Comparison of ENCODE assay signal across 15 cellular contexts in genomic region chr1:8813016-8813763, GRCh38. TPM values are rescaled to one million over a fixed set of nuclear protein-coding genes. Genes with fewer than 3 reads are reported as not detected.
A peak's percentile ranks its signal among the peaks of the same experiment; 100 is the strongest.
DNase-seq lines count a peak whose midpoint lies in the region; ATAC-seq and TF ChIP-seq lines count a peak whose summit lies in the region.
"Had no signal": no experiment of that assay in that cellular context is flagged by ENCODE, and none has a peak within 500 bp of the region (broad histone marks: within the 10 kb centered on the region; RNA-seq: fewer than 3 reads in every experiment).

No MANE protein-coding gene starts in this region.

- POLR2A ChIA-PET in WTC11 (lab: Charles Lee), result no interaction called here

- intact Hi-C loops in gastrocnemius medialis (cut with DNase I; ENCODE audit: low total_unique reads), result loop anchor here (10.0 kb wide), 1 partner anchor 438 kb away; no protein-coding TSS in a partner anchor

- TF ChIP-seq CTCF in H9 (conservative IDR thresholded peaks at IDR 0.05) (no peak), WTC11 (IDR thresholded peaks at IDR 0.05) (no peak), glutamatergic neuron (IDR thresholded peaks at IDR 0.05; ENCODE audit: partially characterized antibody, unreplicated experiment) (no peak), gastrocnemius medialis (IDR thresholded peaks at IDR 0.05 in 4 of 5, conservative IDR thresholded peaks at IDR 0.05 in 1 of 5) (no peak)

- ATAC-seq in WTC11 (no peak), gastrocnemius medialis (no peak), HG02852 (IDR thresholded peaks at IDR 0.05; ENCODE audit: unreplicated experiment) (no peak), HG02973 (IDR thresholded peaks at IDR 0.05; ENCODE audit: unreplicated experiment) (no peak)

- H3K4ac ChIP-seq in H9 (ENCODE audit: low read depth, low read length), result no peak overlapping the region

- H2BK5ac ChIP-seq in H9 (ENCODE audit: insufficient read length, low read length), result no peak overlapping the region

- no peaks in the 10 kb centered on the region for H3K36me3 Mint-ChIP-seq in H9 (ENCODE audit: insufficient read depth in 1 of 3, low read depth in 3 of 3)
- no peaks in the 10 kb centered on the region for H3K36me3 Mint-ChIP-seq in WTC11
- no peaks in the 10 kb centered on the region for H3K36me3 Mint-ChIP-seq in glutamatergic neuron (ENCODE audit: unreplicated experiment)
- H3K36me3 Mint-ChIP-seq: CD4-positive, CD25-positive, alpha-beta regulatory T cell had no signal

- H3K27ac ChIP-seq in H9 (ENCODE audit: insufficient read length, low read depth, low read length), result no peak overlapping the region
- H3K27ac ChIP-seq in gastrocnemius medialis, result peak overlapping the region in 3 of 4 donors; percentile 26 to 99 (median 98)
- H3K27ac ChIP-seq: HL-60, suprapubic skin had no signal

- H2BK20ac ChIP-seq in H9 (ENCODE audit: low read depth, low read length, poor library complexity, severe bottlenecking), result no peak overlapping the region

- H2AK5ac ChIP-seq in H9 (ENCODE audit: insufficient read length, low read length), result no peak overlapping the region

- H2AFZ ChIP-seq in H9 (ENCODE audit: low read length), result no peak overlapping the region

- H3K4me2 ChIP-seq in H9 (ENCODE audit: insufficient read depth, insufficient read length, low read length), result no peak overlapping the region

- H3K27me3 ChIP-seq in H9 (ENCODE audit: insufficient read depth, low read length) (no peaks in the 10 kb centered on the region), gastrocnemius medialis (no peaks in the 10 kb centered on the region)
- H3K27me3 ChIP-seq: right lobe of liver, suprapubic skin had no signal

- H3K18ac ChIP-seq in H9 (ENCODE audit: insufficient read length, low read depth, low read length), result no peak overlapping the region

- no peak overlapping the region for H3K14ac ChIP-seq in H9 (ENCODE audit: insufficient read depth, low read length)

- DNase-seq in H9, result no peak
- no peak for DNase-seq in WTC11 (ENCODE audit: low spot score)
- DNase-seq in glutamatergic neuron, result no peak
- DNase-seq in gastrocnemius medialis, result no peak
- no peak for DNase-seq in NCI-H2107 (lab: John Stamatoyannopoulos, UW)
- DNase-seq in NCI-H2081 (lab: John Stamatoyannopoulos, UW), result no peak
- DNase-seq: activated effector memory CD4-positive, alpha-beta T cell treated with Interleukin-2 at 50 U/mL for 16 hours; MM.1S; right lobe of liver; T-helper 1 cell had no signal

- no peak overlapping the region for H4K5ac ChIP-seq in H9 (ENCODE audit: insufficient read length, low read depth, low read length)

- H2BK15ac ChIP-seq in H9 (ENCODE audit: low read depth, low read length), result no peak overlapping the region

- H3K9ac ChIP-seq in H9 (ENCODE audit: extremely low read depth, insufficient read length, low read length), result no peak overlapping the region

- no peak overlapping the region for H2BK12ac ChIP-seq in H9 (ENCODE audit: insufficient read length, low read depth, low read length)

- no peaks in the 10 kb centered on the region for H4K20me1 ChIP-seq in H9 (ENCODE audit: control insufficient read depth, insufficient read depth, insufficient read length)

- H3K9me3 ChIP-seq in H9 (ENCODE audit: control insufficient read depth, low read depth, low read length), result no peaks in the 10 kb centered on the region
- no peaks in the 10 kb centered on the region for H3K9me3 ChIP-seq in gastrocnemius medialis
- H3K9me3 ChIP-seq: right lobe of liver, suprapubic skin had no signal

- H3K9me3 Mint-ChIP-seq in H9 (no peaks in the 10 kb centered on the region; a peak in 1 of 5 replicates), WTC11 (no peaks in the 10 kb centered on the region), glutamatergic neuron (ENCODE audit: unreplicated experiment) (peaks cover 25% of the 10 kb centered on the region)
- H3K9me3 Mint-ChIP-seq: CD4-positive, CD25-positive, alpha-beta regulatory T cell had no signal

- no peaks in the 10 kb centered on the region for H3K36me3 ChIP-seq in gastrocnemius medialis
- H3K36me3 ChIP-seq: right lobe of liver, suprapubic skin had no signal

- H3K23ac ChIP-seq in H9 (ENCODE audit: insufficient read length, low read depth, low read length), result no peak overlapping the region

- H3K79me2 ChIP-seq in H9 (ENCODE audit: insufficient read depth, low read length), result peaks cover 28% of the 10 kb centered on the region; the same call in 1 of the 2 replicates

- H4K8ac ChIP-seq in H9 (replicated peaks; ENCODE audit: insufficient read length, low read depth, low read length), result no peak overlapping the region

- H3K4me3 ChIP-seq in gastrocnemius medialis, result no peak overlapping the region
- H3K4me3 ChIP-seq: right lobe of liver, suprapubic skin had no signal

- H3K27ac Mint-ChIP-seq in H9 (peak overlapping the region in 2 of 3 experiments; percentile 1 to 3; a peak in 1 of 7 replicates), WTC11 (peak overlapping the region; percentile 27; the same call in 1 of the 2 replicates), glutamatergic neuron (ENCODE audit: unreplicated experiment) (peak overlapping the region; percentile 6)

- H3K79me1 ChIP-seq in H9 (ENCODE audit: insufficient read depth, low read depth, low read length, poor library complexity, severe bottlenecking), result peaks cover 13% of the 10 kb centered on the region

- TF ChIP-seq POLR2A in gastrocnemius medialis (IDR thresholded peaks at IDR 0.05), result no peak

- peaks cover 32 to 37% of the 10 kb centered on the region in 2 experiments for H3K4me1 Mint-ChIP-seq in H9
- H3K4me1 Mint-ChIP-seq in WTC11, result peaks cover 47% of the 10 kb centered on the region
- peaks cover 29% of the 10 kb centered on the region for H3K4me1 Mint-ChIP-seq in glutamatergic neuron (ENCODE audit: low read depth, unreplicated experiment)

- H3K23me2 ChIP-seq in H9 (ENCODE audit: insufficient read length, low read depth, low read length, poor library complexity, severe bottlenecking), result peaks cover 4% of the 10 kb centered on the region

- no peak overlapping the region for H4K91ac ChIP-seq in H9 (ENCODE audit: insufficient read length, low read depth, low read length)

- H3T11ph ChIP-seq in H9 (ENCODE audit: low read length), result no peak overlapping the region

- H3K27me3 Mint-ChIP-seq in H9 (ENCODE audit: low read depth) (no peaks in the 10 kb centered on the region), WTC11 (ENCODE audit: low read depth) (no peaks in the 10 kb centered on the region), glutamatergic neuron (ENCODE audit: unreplicated experiment) (peaks cover 20% of the 10 kb centered on the region)

- CTCF ChIA-PET in WTC11 (lab: Charles Lee), result interaction anchor here (3.9 kb wide), 1 partner anchor 36 kb away, joined by 30 read pairs; no protein-coding TSS in a partner anchor

- WGBS in H9 (ENCODE audit: extremely low coverage, insufficient read length, low lambda C conversion rate), result no CpG with 5 or more reads among the region's 6 CpGs

- H3K4me3 Mint-ChIP-seq in H9 (no peak overlapping the region), WTC11 (no peak overlapping the region), glutamatergic neuron (ENCODE audit: unreplicated experiment) (peak overlapping the region; percentile 100)

- in situ Hi-C loops in gastrocnemius medialis (cut with MboI; ENCODE audit: low sequenced_read_pairs in 4 of 4), result no loop called here

- no peak overlapping the region for H2BK120ac ChIP-seq in H9 (ENCODE audit: low read depth, low read length, poor library complexity, severe bottlenecking)

- H3K56ac ChIP-seq in H9 (ENCODE audit: insufficient read length, low read depth, low read length), result no peak overlapping the region

- H3K4me1 ChIP-seq in H9 (ENCODE audit: insufficient read depth, low read length), result peaks cover 10% of the 10 kb centered on the region; the same call in 1 of the 2 replicates
- peaks cover 48 to 49% of the 10 kb centered on the region in 2 donors for H3K4me1 ChIP-seq in gastrocnemius medialis

TF ChIP-seq in WTC11, 78 proteins besides CTCF, POLR2A, EP300 and RAD21:
- no peak for TF ChIP-seq RELA (CRISPR knock-in tag; IDR thresholded peaks at IDR 0.05; ENCODE audit: borderline replicate concordance)
- no peak for TF ChIP-seq ZBTB21 (CRISPR knock-in tag; IDR thresholded peaks at IDR 0.05; ENCODE audit: borderline replicate concordance)

RNA-seq across cellular contexts. Expression of gene RERE, which starts 4.2 kb away (rescaled TPM):
- 92.7 and 103 TPM in 2 replicates for total RNA-seq in H9 (2021)
- 122 to 161 TPM (median 124 TPM) in 3 replicates for total RNA-seq in WTC11 (2021)
- total RNA-seq in glutamatergic neuron (ENCODE audit: unreplicated experiment), result 252 TPM
- total RNA-seq in gastrocnemius medialis, result 100 to 1,000 TPM in 3 of 4 donors, 10 to 100 TPM in 1; 60.8 to 106 (median 102) TPM
